Comparison of ENCODE assay signal across 18 cellular contexts in the genomic region with DNA sequence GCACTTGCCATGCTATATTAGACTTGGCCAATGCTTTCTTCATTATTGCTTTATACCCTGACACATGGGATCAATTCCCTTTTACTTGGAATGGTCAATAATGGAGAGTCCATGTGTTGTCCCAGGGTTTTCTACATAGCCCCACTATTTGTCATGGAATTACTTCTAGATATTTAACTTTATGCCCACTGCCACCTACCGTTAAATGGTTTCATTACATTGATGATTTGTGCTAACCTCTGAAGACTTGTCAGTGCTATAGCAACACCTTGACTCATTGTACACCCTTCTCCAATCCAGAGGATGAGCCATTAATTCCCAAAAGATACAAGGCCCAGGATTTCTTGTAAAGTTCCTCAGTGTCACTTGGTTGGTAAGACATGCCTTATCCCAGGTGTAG. TPM values are rescaled to one million over a fixed set of nuclear protein-coding genes. Genes with fewer than 3 reads are reported as not detected.
A peak's percentile ranks its signal among the peaks of the same experiment; 100 is the strongest.
DNase-seq lines count a peak whose midpoint lies in the region; ATAC-seq and TF ChIP-seq lines count a peak whose summit lies in the region.
"Had no signal": no experiment of that assay in that cellular context is flagged by ENCODE, and none has a peak within 500 bp of the region (broad histone marks: within the 10 kb centered on the region; RNA-seq: fewer than 3 reads in every experiment).

No MANE protein-coding gene starts in this region.

- TF ChIP-seq CTCF in A673 (conservative IDR thresholded peaks at IDR 0.05; ENCODE audit: low read depth, low read length) (peak; percentile 47; the same call in 1 of the 2 replicates), WERI-Rb-1 (IDR thresholded peaks at IDR 0.05; ENCODE audit: low read depth, low read length) (no peak)

- H3K27me3 ChIP-seq in A673 (replicated peaks; ENCODE audit: insufficient read depth, low read depth, low read length, poor library complexity), result peaks cover 32% of the 10 kb centered on the region
- peaks cover 70% of the 10 kb centered on the region for H3K27me3 ChIP-seq in WERI-Rb-1 (ENCODE audit: insufficient read depth, low read depth, severe bottlenecking)

- H3K9me3 ChIP-seq in A673 (ENCODE audit: low read depth, low read length, poor library complexity, severe bottlenecking), result no peaks in the 10 kb centered on the region
- H3K9me3 ChIP-seq in WERI-Rb-1 (ENCODE audit: severe bottlenecking), result no peaks in the 10 kb centered on the region
- H3K9me3 ChIP-seq: heart left ventricle, left ventricle myocardium inferior had no signal

- H3K4me3 ChIP-seq in A673 (ENCODE audit: low read depth, low read length, poor library complexity, severe bottlenecking) (no peak overlapping the region), WERI-Rb-1 (ENCODE audit: low read depth, low read length) (no peak overlapping the region)
- H3K4me3 ChIP-seq: heart left ventricle, left ventricle myocardium inferior had no signal

- DNase-seq in A673 (ENCODE audit: low spot score), result peak; percentile 35
- peak; percentile 6 for DNase-seq in HS-5 (ENCODE audit: low read depth)
- peak; percentile 5 for DNase-seq in OCI-M1 (lab: John Stamatoyannopoulos, UW)
- DNase-seq in dermis blood vessel endothelial cell, result peak; percentile 20
- DNase-seq in HCEC 1CT, result no peak
- no peak for DNase-seq in WERI-Rb-1
- DNase-seq in superior temporal gyrus (ENCODE audit: extremely low spot score), result no peak
- DNase-seq: activated CD4-positive, alpha-beta memory T cell treated with anti-CD3 and anti-CD28 coated beads, Interleukin-2, amount 10 ng/mL, durations not matched to agents 7 days and 5 days; CD8-positive, alpha-beta memory T cell; heart left ventricle; left ventricle myocardium inferior; T-helper 2 cell had no signal

- CTCF ChIA-PET in A673 (lab: Charles Lee), result interaction anchor here (0.6 to 1.2 kb wide), 2 partner anchors 239 to 369 kb away, joined by 3 to 5 read pairs; no protein-coding TSS in a partner anchor

- H3K36me3 ChIP-seq in A673 (ENCODE audit: insufficient read depth, low read length, poor library complexity, severe bottlenecking) (no peaks in the 10 kb centered on the region), WERI-Rb-1 (no peaks in the 10 kb centered on the region)
- H3K36me3 ChIP-seq: heart left ventricle, left ventricle myocardium inferior had no signal

- intact Hi-C loops in A673 (cut with micrococcal nuclease; ENCODE audit: unreplicated experiment), result loop anchor here (10.0 kb wide), 1 partner anchor 240 kb away; no protein-coding TSS in a partner anchor

- BruUV-seq in A673 (replicated peaks; lab: Mats Ljungman, UMichigan), result no TSS peak

- POLR2A ChIA-PET in A673 (lab: Charles Lee; ENCODE audit: low non-redundant PET), result no interaction called here

- H3K27ac ChIP-seq in A673 (ENCODE audit: low read depth, low read length, poor library complexity, severe bottlenecking) (no peak overlapping the region), WERI-Rb-1 (no peak overlapping the region)
- H3K27ac ChIP-seq: heart left ventricle, left ventricle myocardium inferior had no signal

- no peaks in the 10 kb centered on the region for H3K4me1 ChIP-seq in A673 (ENCODE audit: insufficient read depth, low read length, poor library complexity, severe bottlenecking)
- H3K4me1 ChIP-seq: heart left ventricle, left ventricle myocardium inferior had no signal

- no peak for ATAC-seq in HG02763 (IDR thresholded peaks at IDR 0.05; ENCODE audit: unreplicated experiment)
- ATAC-seq: activated naive CD4-positive, alpha-beta T cell treated with anti-CD3 and anti-CD28 coated beads, Interleukin-2, amount 50 U/mL, for 72 hours; heart left ventricle; WTC11 had no signal

RNA-seq across cellular contexts. Expression of a gene that starts 31.4 kb away (rescaled TPM):
- total RNA-seq in A673 (2021) (not detected in 2 replicates), dermis blood vessel endothelial cell (not detected in 2 replicates)
- total RNA-seq: activated CD4-positive, alpha-beta memory T cell treated with anti-CD3 and anti-CD28 coated beads, Interleukin-2, amount 10 ng/mL, durations not matched to agents 7 days and 5 days; activated naive CD4-positive, alpha-beta T cell treated with anti-CD3 and anti-CD28 coated beads, Interleukin-2, amount 50 U/mL, for 72 hours; CD8-positive, alpha-beta memory T cell; Daoy; heart left ventricle; left ventricle myocardium inferior; LHCN-M2; pulmonary artery endothelial cell; WTC11 had no signal

Comparison
In these comparisons a context has a peak if more than half of its experiments do, and no peak if none do; other contexts are left out.
1. DNase-seq: peak in A673 (single experiment), HS-5 (single experiment), OCI-M1 (single experiment) and dermis blood vessel endothelial cell (single experiment); none in HCEC 1CT (single experiment), WERI-Rb-1 (single experiment) and superior temporal gyrus (single experiment).